Comparison of ENCODE assay signal across 14 cellular contexts in genomic region chr2:221449406-221449805, GRCh38.
A peak's percentile ranks its signal among the peaks of the same experiment; 100 is the strongest.
DNase-seq lines count a peak whose midpoint lies in the region; ATAC-seq, FAIRE-seq and TF ChIP-seq lines count a peak whose summit lies in the region.
"Had no signal": no experiment of that assay in that cellular context is flagged by ENCODE, and none has a peak within 500 bp of the region (broad histone marks: within the 10 kb centered on the region; RNA-seq: fewer than 3 reads in every experiment).

No MANE protein-coding gene starts in this region.

- 0 out of 4 replicates have a peak overlapping the region, but pooled peaks of 1 of the 2 experiments have one; percentile 10 for H3K4me2 ChIP-seq in H1 (ENCODE audit: insufficient read depth in 1 of 2, low read depth in 2 of 2, low read length in 2 of 2)
- H3K4me2 ChIP-seq in neural progenitor cell, result peak overlapping the region; percentile 45
- H3K4me2 ChIP-seq: KMS-11 had no signal

- TF ChIP-seq RAD21 in H1 (IDR thresholded peaks at IDR 0.05 in 1 of 2, conservative IDR thresholded peaks at IDR 0.05 in 1 of 2; ENCODE audit: low read depth in 2 of 2, low read length in 2 of 2), result no peak

- H4K8ac ChIP-seq in H1 (ENCODE audit: extremely low read depth, insufficient read depth, low read length), result no peak overlapping the region

- WGBS in HUES64, result 49% methylated on average over 4 of the region's 4 CpGs
- WGBS in H1 (ENCODE audit: extremely low coverage in 1 of 2, insufficient coverage in 1 of 2, insufficient read length in 1 of 2, insufficient replicate concordance in 2 of 2, low coverage in 1 of 2, low lambda C conversion rate in 2 of 2, missing lambda C conversion rate in 1 of 2), 2 experiments, result 42% methylated on average over 4 of the region's 4 CpGs; no CpG with 5 or more reads in 1 of the 2 experiments

- H2BK12ac ChIP-seq in H1 (ENCODE audit: low read depth, low read length), result no peak overlapping the region

- H4K20me1 ChIP-seq in H1 (replicated peaks in 1 of 2; ENCODE audit: control insufficient read depth in 1 of 2, insufficient read depth in 2 of 2, low read length in 2 of 2) (no peaks in the 10 kb centered on the region), neural progenitor cell (ENCODE audit: low read depth) (peaks cover 46% of the 10 kb centered on the region)

- H3K36me3 Mint-ChIP-seq in neural progenitor cell, result peaks cover 20% of the 10 kb centered on the region

- H3K79me2 ChIP-seq in H1 (ENCODE audit: control insufficient read depth in 1 of 2, insufficient read depth in 2 of 2, low read length in 2 of 2) (no peaks in the 10 kb centered on the region), neural progenitor cell (ENCODE audit: low read depth) (peaks cover 38% of the 10 kb centered on the region)

- no peak overlapping the region for H3K27ac Mint-ChIP-seq in neural progenitor cell

- TF ChIP-seq CTCF in H1 (IDR thresholded peaks at IDR 0.05; ENCODE audit: control extremely low read depth in 1 of 3, insufficient read depth in 1 of 3, low read depth in 1 of 3, low read length in 3 of 3) (no peak), neural progenitor cell (IDR thresholded peaks at IDR 0.05) (no peak)

- CTCF ChIA-PET in H1 (lab: Charles Lee; ENCODE audit: partially characterized antibody), result interaction anchor here (0.6 kb wide), 1 partner anchor 564 kb away, joined by 3 read pairs; no protein-coding TSS in a partner anchor

- no peak overlapping the region for H3K4me3 Mint-ChIP-seq in neural progenitor cell
- H3K4me3 Mint-ChIP-seq: CD4-positive, alpha-beta memory T cell had no signal

- no peak for ATAC-seq in HG03457 (IDR thresholded peaks at IDR 0.05; ENCODE audit: unreplicated experiment)
- ATAC-seq in GM19351 (IDR thresholded peaks at IDR 0.05; ENCODE audit: unreplicated experiment), result no peak
- no peak for ATAC-seq in HG03095 (IDR thresholded peaks at IDR 0.05; ENCODE audit: unreplicated experiment)
- ATAC-seq: HCT116 had no signal

- H3K36me3 ChIP-seq in HUES64 (ENCODE audit: insufficient read depth, low read length), result peaks cover 19% of the 10 kb centered on the region; the same call in 1 of the 2 replicates
- peaks cover 0 to 8% (median 0%) of the 10 kb centered on the region in 4 experiments; a peak in 1 of 8 replicates for H3K36me3 ChIP-seq in H1 (ENCODE audit: control insufficient read depth in 2 of 4, insufficient read depth in 4 of 4, low read length in 3 of 4)
- peaks cover 15% of the 10 kb centered on the region for H3K36me3 ChIP-seq in neural progenitor cell

- no peak overlapping the region for H3K14ac ChIP-seq in H1 (ENCODE audit: insufficient read length)

- H3K18ac ChIP-seq in H1 (ENCODE audit: extremely low read depth, low read length), result no peak overlapping the region

- H2AK5ac ChIP-seq in H1 (ENCODE audit: low read depth, low read length), result no peak overlapping the region

- no peaks in the 10 kb centered on the region for H3K23me2 ChIP-seq in H1 (ENCODE audit: low read depth, low read length)

- peaks cover 63% of the 10 kb centered on the region for H3F3A ChIP-seq in neural progenitor cell (ENCODE audit: low read depth)

- H3K9ac ChIP-seq in HUES64 (ENCODE audit: low read depth, low read length) (no peak overlapping the region), H1 (replicated peaks in 1 of 4; ENCODE audit: extremely low read depth in 1 of 4, low read depth in 3 of 4, low read length in 3 of 4) (no peak overlapping the region), neural progenitor cell (no peak overlapping the region)
- H3K9ac ChIP-seq: KMS-11 had no signal

- H3K27me3 ChIP-seq in HUES64 (ENCODE audit: insufficient read depth, low read length) (no peaks in the 10 kb centered on the region), H1 (replicated peaks in 1 of 4; ENCODE audit: control insufficient read depth in 3 of 4, extremely low read depth in 1 of 4, insufficient read depth in 3 of 4, low read length in 3 of 4) (no peaks in the 10 kb centered on the region), neural progenitor cell (no peaks in the 10 kb centered on the region)

- 0 out of 2 replicates have a peak overlapping the region, but pooled peaks have one; percentile 27 for H2AFZ ChIP-seq in H1 (ENCODE audit: low read length)
- H2AFZ ChIP-seq in neural progenitor cell (replicated peaks), result no peak overlapping the region

- no peak overlapping the region for H2BK5ac ChIP-seq in H1 (ENCODE audit: low read depth, low read length)

- no peak overlapping the region for H2BK20ac ChIP-seq in H1 (ENCODE audit: low read length)

- H3K9me3 Mint-ChIP-seq in neural progenitor cell, result no peaks in the 10 kb centered on the region
- H3K9me3 Mint-ChIP-seq: CD4-positive, alpha-beta memory T cell had no signal

- H3K4me3 ChIP-seq in HUES64 (ENCODE audit: low read length), result no peak overlapping the region
- 0 out of 8 replicates have a peak overlapping the region, but pooled peaks of 1 of the 4 experiments have one; percentile 2 for H3K4me3 ChIP-seq in H1 (ENCODE audit: extremely low read depth in 1 of 4, insufficient read depth in 2 of 4, low read depth in 3 of 4, low read length in 4 of 4)
- H3K4me3 ChIP-seq in neural progenitor cell, result no peak overlapping the region

- peaks cover 3% of the 10 kb centered on the region for H3K27me3 Mint-ChIP-seq in neural progenitor cell (ENCODE audit: insufficient read depth, low read depth)
- H3K27me3 Mint-ChIP-seq: CD4-positive, alpha-beta memory T cell had no signal

- H3K56ac ChIP-seq in H1 (replicated peaks; ENCODE audit: insufficient read length, low read depth, low read length), result no peak overlapping the region

- no peaks in the 10 kb centered on the region for H3K79me1 ChIP-seq in H1 (ENCODE audit: low read depth, low read length)

- H3K4me1 ChIP-seq in HUES64 (ENCODE audit: insufficient read depth, low read length), result peaks cover 17% of the 10 kb centered on the region; the same call in 1 of the 2 replicates
- H3K4me1 ChIP-seq in H1 (replicated peaks in 1 of 4; ENCODE audit: control insufficient read depth in 3 of 4, insufficient read depth in 4 of 4, low read length in 3 of 4), result peaks cover 0 to 5% (median 0%) of the 10 kb centered on the region in 4 experiments; a peak in 2 of 7 replicates
- peaks cover 63% of the 10 kb centered on the region for H3K4me1 ChIP-seq in neural progenitor cell

- POLR2A ChIA-PET in H1 (lab: Charles Lee; ENCODE audit: partially characterized antibody), result no interaction called here

- H3K27ac ChIP-seq in HUES64 (ENCODE audit: low read depth, low read length), result peak overlapping the region; percentile 32; the same call in 1 of the 2 replicates
- no peak overlapping the region for H3K27ac ChIP-seq in H1 (ENCODE audit: low read depth, low read length)
- peak overlapping the region; percentile 88 for H3K27ac ChIP-seq in neural progenitor cell
- H3K27ac ChIP-seq: C4-2B, KMS-11 had no signal

- no peaks in the 10 kb centered on the region for H3K9me3 ChIP-seq in HUES64 (ENCODE audit: insufficient read depth, low read depth, low read length)
- peaks cover 0 to 3% of the 10 kb centered on the region in 2 experiments; a peak in 1 of 4 replicates for H3K9me3 ChIP-seq in H1 (ENCODE audit: insufficient read depth in 2 of 2, low read depth in 1 of 2, low read length in 1 of 2)
- H3K9me3 ChIP-seq in neural progenitor cell (ENCODE audit: low read depth), result no peaks in the 10 kb centered on the region

- no peak for TF ChIP-seq EP300 in H1 (IDR thresholded peaks at IDR 0.05; ENCODE audit: borderline replicate concordance in 1 of 2, low read depth in 2 of 2, low read length in 2 of 2)

- H2BK120ac ChIP-seq in H1 (replicated peaks; ENCODE audit: low read depth, low read length), result no peak overlapping the region

- H4K5ac ChIP-seq in H1 (ENCODE audit: insufficient read length, low read depth, low read length), result no peak overlapping the region

- DNase-seq in H1 (ENCODE audit: low read depth in 1 of 2, low spot score in 2 of 2) (no peak), neural progenitor cell (ENCODE audit: low spot score) (peak; percentile 77), H54 (ENCODE audit: insufficient read length, low spot score) (no peak)
- DNase-seq: ACHN; CD4-positive, alpha-beta memory T cell; GF-D8 had no signal

- no peak overlapping the region for H4K91ac ChIP-seq in H1 (replicated peaks; ENCODE audit: insufficient read length, low read length)

- H2BK15ac ChIP-seq in H1 (ENCODE audit: low read length), result no peak overlapping the region

- no peak overlapping the region for H3K23ac ChIP-seq in H1 (ENCODE audit: insufficient read length)

- TF ChIP-seq POLR2A in H1 (IDR thresholded peaks at IDR 0.05; ENCODE audit: control extremely low read depth in 1 of 2, low read depth in 2 of 2, low read length in 2 of 2) (no peak), H54 (IDR thresholded peaks at IDR 0.05; ENCODE audit: low read depth, low read length) (no peak)

- FAIRE-seq in H1 (lab: Jason Lieb, UNC) (no peak), H54 (lab: Jason Lieb, UNC) (no peak)
- FAIRE-seq: A204.1 had no signal

- H3K4ac ChIP-seq in H1 (replicated peaks; ENCODE audit: insufficient read length, low read depth, low read length), result no peak overlapping the region

- H3K4me1 Mint-ChIP-seq in neural progenitor cell, result peaks cover 47% of the 10 kb centered on the region
- H3K4me1 Mint-ChIP-seq: CD4-positive, alpha-beta memory T cell had no signal

TF ChIP-seq in H1, 55 proteins besides CTCF, POLR2A, EP300 and RAD21:
- TF ChIP-seq SIX5 (IDR thresholded peaks at IDR 0.05; ENCODE audit: low read depth, low read length), result no peak
- no peak for TF ChIP-seq HDAC6 (IDR thresholded peaks at IDR 0.05; ENCODE audit: low read depth, low read length)
- no peak for TF ChIP-seq CTBP2 (IDR thresholded peaks at IDR 0.05; ENCODE audit: borderline replicate concordance, insufficient read depth, insufficient read length, low read length)
- TF ChIP-seq SRF (IDR thresholded peaks at IDR 0.05; ENCODE audit: low read depth, low read length), result no peak
- no peak for TF ChIP-seq SP2 (IDR thresholded peaks at IDR 0.05; ENCODE audit: low read length)
- no peak for TF ChIP-seq POLR2AphosphoS5 (IDR thresholded peaks at IDR 0.05; ENCODE audit: low read depth, low read length)
- no peak for TF ChIP-seq CREB1 (IDR thresholded peaks at IDR 0.05)
- TF ChIP-seq CHD2 (IDR thresholded peaks at IDR 0.05; ENCODE audit: low read length), result no peak
- no peak for TF ChIP-seq EZH2 (IDR thresholded peaks at IDR 0.05; ENCODE audit: low read depth, low read length, severe bottlenecking)
TF ChIP-seq in H1: peak in this region for 0.
